In genomic region chr1:186899577-186899976, GRCh38 we compare ENCODE assay signal across 11 cellular contexts.
DNase-seq lines count a peak whose midpoint lies in the region; ATAC-seq and FAIRE-seq lines count a peak whose summit lies in the region.
"Had no signal": no experiment of that assay in that cellular context is flagged by ENCODE, and none has a peak within 500 bp of the region (broad histone marks: within the 10 kb centered on the region; RNA-seq: fewer than 3 reads in every experiment).

No MANE protein-coding gene starts in this region.

- FAIRE-seq in GM18507 (lab: Jason Lieb, UNC) = peak; percentile 71
- FAIRE-seq: endothelial cell of umbilical vein, small intestine had no signal

- ATAC-seq in GM19351 (IDR thresholded peaks at IDR 0.05; ENCODE audit: unreplicated experiment) = peak; percentile 95
- ATAC-seq in HG02763 (IDR thresholded peaks at IDR 0.05; ENCODE audit: unreplicated experiment) = peak; percentile 92
- ATAC-seq in HG03520 (IDR thresholded peaks at IDR 0.05; ENCODE audit: unreplicated experiment) = peak; percentile 90

- DNase-seq in GM18507 (ENCODE audit: extremely low spot score, insufficient read length, low read depth) = no peak
- DNase-seq in islet precursor cell = no peak
- DNase-seq in DMS153 (lab: John Stamatoyannopoulos, UW) = no peak
- DNase-seq in activated CD4-positive, alpha-beta T cell treated with anti-CD3 and anti-CD28 coated beads, Interleukin-2, amount 50 U/mL, for 1 hour = no peak
- DNase-seq in 8988T = no peak
- DNase-seq: CD8-positive, alpha-beta memory T cell; small intestine had no signal
